In genomic region chr17:45490198-45490597, GRCh38 we compare ENCODE assay signal across 8 cellular contexts. TPM values are rescaled to one million over a fixed set of nuclear protein-coding genes. Genes with fewer than 3 reads are reported as not detected.
DNase-seq lines count a peak whose midpoint lies in the region; ATAC-seq and TF ChIP-seq lines count a peak whose summit lies in the region.
"Not testable (repeated sequence)": the region's sequence is repeated elsewhere in the genome, so short reads cannot be mapped to it uniquely, and the experiment has no call there.

No MANE protein-coding gene starts in this region.

- H3K4me3 ChIP-seq in SJCRH30 (peak overlapping the region; percentile 98), mucosa of descending colon (peak overlapping the region; percentile 51)

- intact Hi-C loops in mucosa of descending colon (cut with DNase I, micrococcal nuclease), result not testable (repeated sequence)

- H3K27ac ChIP-seq in SJCRH30, result peak overlapping the region; percentile 50
- peak overlapping the region; percentile 37 for H3K27ac ChIP-seq in foreskin keratinocyte

- not testable (repeated sequence) for H3K4me1 ChIP-seq in SJCRH30; foreskin keratinocyte; mucosa of descending colon (ENCODE audit: low read depth)

- DNase-seq in D341Med (ENCODE audit: low spot score), result peak; percentile 51
- DNase-seq in SJCRH30, foreskin keratinocyte: not testable (repeated sequence)
- DNase-seq in astrocyte of the hippocampus (ENCODE audit: low read depth, low spot score), result peak; percentile 30
- peak; percentile 56 to 69 (median 66) for DNase-seq in mucosa of descending colon
- DNase-seq in stimulated activated naive CD8-positive, alpha-beta T cell treated with anti-CD3 and anti-CD28 coated beads, Interleukin-15, Interleukin-2, amounts not matched to agents 100 U/mL and 50 U/mL, for 24 hours, result peak; percentile 21

- not testable (repeated sequence) for H3K9me3 ChIP-seq in SJCRH30 (replicated peaks); mucosa of descending colon

- not testable (repeated sequence) for H3K27me3 ChIP-seq in SJCRH30, foreskin keratinocyte

- ATAC-seq in GM21367 (IDR thresholded peaks at IDR 0.05; ENCODE audit: unreplicated experiment), result peak; percentile 15
- ATAC-seq in HG03175 (IDR thresholded peaks at IDR 0.05; ENCODE audit: unreplicated experiment), result peak; percentile 19
- peak; percentile 41 for ATAC-seq in foreskin keratinocyte
- ATAC-seq in mucosa of descending colon, result peak; percentile 52
- ATAC-seq in stimulated activated naive CD8-positive, alpha-beta T cell treated with anti-CD3 and anti-CD28 coated beads, Interleukin-15, Interleukin-2, amounts not matched to agents 100 U/mL and 50 U/mL, for 24 hours, result peak; percentile 22

- TF ChIP-seq CTCF in foreskin keratinocyte (conservative IDR thresholded peaks at IDR 0.05); mucosa of descending colon (IDR thresholded peaks at IDR 0.05): not testable (repeated sequence)

- not testable (repeated sequence) for H3K36me3 ChIP-seq in SJCRH30; mucosa of descending colon (ENCODE audit: low read depth)

RNA-seq across cellular contexts. Expression of gene PLEKHM1, which starts 0.3 kb away (rescaled TPM):
- total RNA-seq in SJCRH30 (2014; rRNA removed; shearing (Covaris generic)), result 15.4 and 17.0 TPM in 2 replicates
- total RNA-seq in foreskin keratinocyte (24.5 and 25.6 TPM in 2 replicates), mucosa of descending colon (10 to 100 TPM; 59.1 to 71.3 (median 68.7) TPM)
- polyA plus RNA-seq in foreskin keratinocyte, result 14.5 and 15.8 TPM in 2 replicates

RNA-seq across cellular contexts. Expression of gene ARHGAP27, which starts 57.5 kb away (rescaled TPM):
- total RNA-seq in SJCRH30 (2014; rRNA removed; shearing (Covaris generic)), result 1.2 and 2.2 TPM in 2 replicates
- total RNA-seq in foreskin keratinocyte (13.3 and 13.5 TPM in 2 replicates), mucosa of descending colon (100 to 1,000 TPM in 2 of 3 donors, 10 to 100 TPM in 1; 88.7 to 199 (median 165) TPM)
- polyA plus RNA-seq in foreskin keratinocyte, result 9.5 and 10.0 TPM in 2 replicates
